Comparison of ENCODE assay signal across 23 cellular contexts in genomic region chr9:18881740-18882139, GRCh38.
DNase-seq lines count a peak whose midpoint lies in the region; ATAC-seq, FAIRE-seq and TF ChIP-seq lines count a peak whose summit lies in the region.
"Had no signal": no experiment of that assay in that cellular context is flagged by ENCODE, and none has a peak within 500 bp of the region (broad histone marks: within the 10 kb centered on the region; RNA-seq: fewer than 3 reads in every experiment).

No MANE protein-coding gene starts in this region.

- no peak for TF ChIP-seq POLR2A in A549 (IDR thresholded peaks at IDR 0.05; ENCODE audit: low read length)

- FAIRE-seq in A549 (lab: Jason Lieb, UNC): no peak
- FAIRE-seq: GM12878, GM12892, GM18507 had no signal

- H3K27ac ChIP-seq in A549: no peak overlapping the region
- H3K27ac ChIP-seq in psoas muscle: no peak overlapping the region
- H3K27ac ChIP-seq: 22Rv1, BLaER1 had no signal

- CTCF ChIA-PET in A549 (lab: Yijun Ruan, JAX): no interaction called here

- no peaks in the 10 kb centered on the region for H3K4me1 ChIP-seq in A549
- H3K4me1 ChIP-seq in psoas muscle: no peaks in the 10 kb centered on the region
- H3K4me1 ChIP-seq: BE2C, BLaER1 had no signal

- H3K9me3 ChIP-seq in A549 (no peaks in the 10 kb centered on the region), psoas muscle (no peaks in the 10 kb centered on the region)
- H3K9me3 ChIP-seq: BE2C had no signal

- H3K4me3 ChIP-seq in A549: no peak overlapping the region
- H3K4me3 ChIP-seq in psoas muscle: no peak overlapping the region
- H3K4me3 ChIP-seq: BLaER1, GM12878 had no signal

- TF ChIP-seq CTCF in A549 (IDR thresholded peaks at IDR 0.05) (no peak), psoas muscle (IDR thresholded peaks at IDR 0.05) (no peak)

- DNase-seq in A549 (ENCODE audit: low read depth in 1 of 2, low spot score in 1 of 2) (no peak), medulla oblongata (ENCODE audit: extremely low spot score) (peak; percentile 54), sciatic nerve (ENCODE audit: low spot score) (no peak), psoas muscle (no peak)
- DNase-seq: ACHN; BE2C; CD4-positive, alpha-beta memory T cell; CD4-positive, CD25-positive, alpha-beta regulatory T cell; CD8-positive, alpha-beta memory T cell; COR-L47; DMS 273 treated with DMSO at 0.1 percent for 48 hours; DMS153; DMS53; DMS79; DND-41; EL; GDM1 had no signal

- 3% methylated on average over 2 of the region's 2 CpGs for WGBS in A549 (ENCODE audit: missing lambda C conversion rate)
- WGBS in psoas muscle, 3 donors: 35 to 71% (median 64%) methylated on average over 2 of the region's 2 CpGs

- POLR2A ChIA-PET in A549 (lab: Yijun Ruan, JAX): no interaction called here

- TF ChIP-seq RAD21 in A549 (conservative IDR thresholded peaks at IDR 0.05 in 1 of 2, IDR thresholded peaks at IDR 0.05 in 1 of 2): no peak

- no peaks in the 10 kb centered on the region for H3K27me3 ChIP-seq in psoas muscle (ENCODE audit: insufficient read depth in 3 of 3, low read length in 2 of 3)
- H3K27me3 ChIP-seq: BE2C, BLaER1 had no signal

- H3K36me3 ChIP-seq in psoas muscle (ENCODE audit: insufficient read depth in 1 of 2, low read depth in 1 of 2): no peaks in the 10 kb centered on the region
- H3K36me3 ChIP-seq: BE2C, BLaER1 had no signal

- intact Hi-C loops in sciatic nerve (cut with DNase I) (no loop called here), psoas muscle (cut with DNase I) (no loop called here)

- no peak for TF ChIP-seq EP300 in A549 (IDR thresholded peaks at IDR 0.05)

- H3K4me2 ChIP-seq in A549: no peak overlapping the region
- H3K4me2 ChIP-seq: BLaER1 had no signal

- ATAC-seq in A549 (no peak), sciatic nerve (peak; percentile 67), psoas muscle (no peak), HG02623 (IDR thresholded peaks at IDR 0.05; ENCODE audit: unreplicated experiment) (no peak)
- ATAC-seq: GM12878 had no signal

TF ChIP-seq in A549, 52 proteins besides CTCF, POLR2A, EP300 and RAD21:
- no peak for TF ChIP-seq CHD2 (IDR thresholded peaks at IDR 0.05; ENCODE audit: low read length, partially characterized antibody)
- TF ChIP-seq NPAS2 (CRISPR knock-in tag; IDR thresholded peaks at IDR 0.05; ENCODE audit: borderline replicate concordance): no peak
- TF ChIP-seq MAFK (IDR thresholded peaks at IDR 0.05; ENCODE audit: partially characterized antibody): peak; percentile 23
- no peak for TF ChIP-seq ELK1 (IDR thresholded peaks at IDR 0.05; ENCODE audit: low read depth, low read length)
